ENCODE assay signal across 22 cellular contexts in the genomic region with DNA sequence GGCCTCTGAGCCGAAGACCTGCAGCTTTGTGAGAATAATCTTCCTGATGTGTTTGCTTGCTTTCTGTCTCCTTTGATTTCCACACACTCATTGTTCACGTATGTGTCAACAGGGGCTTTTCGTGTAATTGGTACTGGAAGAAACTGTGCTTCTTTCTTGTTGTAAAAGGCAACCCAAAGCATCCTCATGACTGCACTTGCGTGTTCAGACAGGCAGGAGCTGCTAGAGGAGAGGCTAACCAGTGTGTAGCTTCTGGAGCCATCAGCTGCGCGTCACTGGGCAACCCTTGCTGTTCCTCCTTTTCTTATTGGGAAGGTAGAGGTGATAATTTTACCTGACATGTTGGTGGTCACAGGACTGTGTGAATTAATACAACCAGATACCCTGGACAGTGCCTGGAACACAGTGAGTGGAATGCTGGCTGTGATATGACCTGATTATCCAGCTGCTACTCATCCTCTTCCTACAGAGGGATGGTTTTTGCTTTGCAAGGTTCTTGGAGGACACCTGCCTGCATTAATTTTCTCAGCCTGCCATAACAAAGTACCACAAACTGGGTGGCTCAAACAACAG.
"Had no signal": no experiment of that assay in that cellular context is flagged by ENCODE, and none has a peak within 500 bp of the region (broad histone marks: within the 10 kb centered on the region; RNA-seq: fewer than 3 reads in every experiment).

No MANE protein-coding gene starts in this region.

- ATAC-seq: body of pancreas, left ventricle myocardium superior, right cardiac atrium had no signal

- H3K4me1 ChIP-seq: body of pancreas, parathyroid adenoma, stomach had no signal

- H3K4me3 Mint-ChIP-seq: activated naive CD4-positive, alpha-beta T cell treated with anti-CD3 and anti-CD28 coated beads, Interleukin-2, amount 50 U/mL, for 24 hours; memory B cell; nephron had no signal

- H3K9ac ChIP-seq: parathyroid adenoma had no signal

- H3K27ac Mint-ChIP-seq: activated naive CD4-positive, alpha-beta T cell treated with anti-CD3 and anti-CD28 coated beads, Interleukin-2, amount 50 U/mL, for 24 hours; memory B cell; nephron had no signal

- H3K9me3 ChIP-seq: body of pancreas, stomach, vagina had no signal

- H3K4me3 ChIP-seq: body of pancreas, coronary artery, stomach, vagina had no signal

- H3K27me3 ChIP-seq: body of pancreas, stomach, vagina had no signal

- H3K9me3 Mint-ChIP-seq: activated naive CD4-positive, alpha-beta T cell treated with anti-CD3 and anti-CD28 coated beads, Interleukin-2, amount 50 U/mL, for 24 hours; memory B cell had no signal

- H3K4me1 Mint-ChIP-seq: activated naive CD4-positive, alpha-beta T cell treated with anti-CD3 and anti-CD28 coated beads, Interleukin-2, amount 50 U/mL, for 24 hours; memory B cell had no signal

- H3K36me3 Mint-ChIP-seq: activated naive CD4-positive, alpha-beta T cell treated with anti-CD3 and anti-CD28 coated beads, Interleukin-2, amount 50 U/mL, for 24 hours; memory B cell had no signal

- H3K27me3 Mint-ChIP-seq: memory B cell had no signal

- H3K36me3 ChIP-seq: stomach, vagina, WERI-Rb-1 had no signal

- H3K27ac ChIP-seq: body of pancreas, coronary artery, parathyroid adenoma, stomach, vagina, WERI-Rb-1 had no signal

- DNase-seq: activated CD4-positive, alpha-beta T cell treated with anti-CD3 and anti-CD28 coated beads for 1 hour; activated gamma-delta T cell treated with Interleukin-2 at 50 U/mL for 16 hours; activated T-cell treated with anti-CD3 and anti-CD28 coated beads, Interleukin-2, amount 50 U/mL, for 1 hour; anterior cingulate cortex; body of pancreas; caudate nucleus; erythroblast; glutamatergic neuron; hypothalamus; left ventricle myocardium superior; nucleus accumbens; right cardiac atrium; stomach; T-helper 1 cell; trophoblast cell; WERI-Rb-1 had no signal
